In genomic region chr18:79560861-79561210, GRCh38 we compare ENCODE assay signal across 27 cellular contexts.
"Had no signal": no experiment of that assay in that cellular context is flagged by ENCODE, and none has a peak within 500 bp of the region (broad histone marks: within the 10 kb centered on the region; RNA-seq: fewer than 3 reads in every experiment).

No MANE protein-coding gene starts in this region.

- DNase-seq: heart right ventricle; kidney glomerular epithelial cell; left cardiac atrium; mammary epithelial cell; mesenchymal stem cell; naive thymus-derived CD8-positive, alpha-beta T cell; occipital lobe; stimulated activated CD4-positive, alpha-beta T cell treated with anti-CD3 and anti-CD28 coated beads, Interleukin-4, amount 100 ng/mL, for 24 hours; stimulated activated naive CD4-positive, alpha-beta T cell; trophoblast cell had no signal

- ATAC-seq: left lung; lower lobe of right lung; naive thymus-derived CD8-positive, alpha-beta T cell; stimulated activated effector memory CD8-positive, alpha-beta T cell treated with anti-CD3 and anti-CD28 coated beads, Interleukin-12 subunit alpha, Interleukin-12 subunit beta, amount 100 ng/mL, for 72 hours; upper lobe of right lung had no signal

- H3K36me3 ChIP-seq: heart right ventricle, left lung, lower lobe of right lung, neutrophil, ovary, right atrium auricular region, right lobe of liver, suprapubic skin, thoracic aorta, tibial artery, upper lobe of right lung had no signal

- H3K4me3 ChIP-seq: heart right ventricle, hepatocyte, left lung, lower lobe of right lung, ovary, right atrium auricular region, right lobe of liver, skin epidermis, suprapubic skin, thoracic aorta, tibial artery, upper lobe of right lung had no signal

- H3K4me2 ChIP-seq: hepatocyte had no signal

- H3K27me3 ChIP-seq: heart right ventricle, hepatocyte, left lung, neutrophil, ovary, right atrium auricular region, right lobe of liver, suprapubic skin, tibial artery, upper lobe of right lung had no signal

- H3K9me3 ChIP-seq: heart right ventricle, left lung, lower lobe of right lung, neutrophil, ovary, right atrium auricular region, right lobe of liver, suprapubic skin, thoracic aorta, tibial artery, upper lobe of right lung had no signal

- H3K27me3 Mint-ChIP-seq: naive thymus-derived CD8-positive, alpha-beta T cell; progenitor cell of endocrine pancreas; stimulated activated naive CD8-positive, alpha-beta T cell treated with anti-CD3 and anti-CD28 coated beads, Interleukin-15, Interleukin-2, amounts not matched to agents 100 ng/mL and 50 ng/mL, for 24 hours had no signal

- H3K4me3 Mint-ChIP-seq: naive thymus-derived CD8-positive, alpha-beta T cell; nephron; neural crest cell; stimulated activated effector memory CD8-positive, alpha-beta T cell treated with anti-CD3 and anti-CD28 coated beads, Interleukin-12 subunit alpha, Interleukin-12 subunit beta, amount 100 ng/mL, for 72 hours; stimulated activated naive CD8-positive, alpha-beta T cell treated with anti-CD3 and anti-CD28 coated beads, Interleukin-15, Interleukin-2, amounts not matched to agents 100 ng/mL and 50 ng/mL, for 24 hours had no signal

- H3K27ac ChIP-seq: heart right ventricle, hepatocyte, left lung, lower lobe of right lung, neutrophil, ovary, right atrium auricular region, right lobe of liver, skin epidermis, suprapubic skin, thoracic aorta, tibial artery, upper lobe of right lung had no signal

- H3K36me3 Mint-ChIP-seq: naive thymus-derived CD8-positive, alpha-beta T cell; stimulated activated effector memory CD8-positive, alpha-beta T cell treated with anti-CD3 and anti-CD28 coated beads, Interleukin-12 subunit alpha, Interleukin-12 subunit beta, amount 100 ng/mL, for 72 hours had no signal

- H3K9me3 Mint-ChIP-seq: naive thymus-derived CD8-positive, alpha-beta T cell; neural crest cell; stimulated activated effector memory CD8-positive, alpha-beta T cell treated with anti-CD3 and anti-CD28 coated beads, Interleukin-12 subunit alpha, Interleukin-12 subunit beta, amount 100 ng/mL, for 72 hours had no signal

- H3K27ac Mint-ChIP-seq: progenitor cell of endocrine pancreas; stimulated activated effector memory CD8-positive, alpha-beta T cell treated with anti-CD3 and anti-CD28 coated beads, Interleukin-12 subunit alpha, Interleukin-12 subunit beta, amount 100 ng/mL, for 72 hours; stimulated activated naive CD8-positive, alpha-beta T cell treated with anti-CD3 and anti-CD28 coated beads, Interleukin-15, Interleukin-2, amounts not matched to agents 100 ng/mL and 50 ng/mL, for 24 hours had no signal

- H3K4me1 Mint-ChIP-seq: neural crest cell had no signal

- H2AFZ ChIP-seq: hepatocyte had no signal

- H3K4me1 ChIP-seq: left lung, lower lobe of right lung, right lobe of liver, suprapubic skin, upper lobe of right lung had no signal
